In the genomic region with DNA sequence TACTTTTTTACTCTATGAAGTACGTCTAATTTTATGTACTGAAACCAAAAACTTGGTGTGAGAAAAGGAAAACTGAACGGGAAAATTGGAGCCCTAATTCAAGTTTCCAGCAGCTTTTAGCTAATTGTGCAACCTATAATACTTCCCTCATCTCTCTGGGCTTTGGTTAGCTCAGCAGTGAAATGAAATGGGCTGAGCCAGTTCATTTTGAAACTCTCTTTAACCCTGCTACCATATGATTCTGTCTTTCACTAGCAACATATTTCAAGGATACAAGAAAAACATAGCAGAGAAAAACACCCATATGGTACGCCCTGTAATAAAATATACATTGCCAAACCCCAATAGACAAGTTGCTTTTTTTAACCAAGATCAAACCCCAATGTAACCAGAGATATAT, we compare ENCODE assay signal across 21 cellular contexts. TPM values are rescaled to one million over a fixed set of nuclear protein-coding genes. Genes with fewer than 3 reads are reported as not detected.
DNase-seq lines count a peak whose midpoint lies in the region; ATAC-seq and TF ChIP-seq lines count a peak whose summit lies in the region.
"Had no signal": no experiment of that assay in that cellular context is flagged by ENCODE, and none has a peak within 500 bp of the region (broad histone marks: within the 10 kb centered on the region; RNA-seq: fewer than 3 reads in every experiment).

No MANE protein-coding gene starts in this region.

- H3K4me3 Mint-ChIP-seq in nephron = peak overlapping the region in 2 of 3 experiments; percentile 34 to 41
- H3K4me3 Mint-ChIP-seq: activated CD4-positive, alpha-beta memory T cell treated with anti-CD3 and anti-CD28 coated beads, Interleukin-2, amount 10 ng/mL, durations not matched to agents 7 days and 5 days; effector memory CD8-positive, alpha-beta T cell; naive B cell had no signal

- WGBS in HUES64 = 90% methylated on average over 2 of the region's 3 CpGs
- 45 to 69% methylated on average over 3 of the region's 3 CpGs for WGBS in gastroesophageal sphincter (ENCODE audit: low coverage in 1 of 2), 2 donors

- peak; percentile 35 for DNase-seq in NCI-H1105 treated with DMSO at 0.1 percent for 48 hours (lab: John Stamatoyannopoulos, UW)
- DNase-seq in NCI-H1105 (lab: John Stamatoyannopoulos, UW) = no peak
- DNase-seq in WERI-Rb-1 = no peak
- DNase-seq: activated CD4-positive, alpha-beta memory T cell treated with anti-CD3 and anti-CD28 coated beads, Interleukin-2, amount 10 ng/mL, durations not matched to agents 7 days and 5 days; activated effector memory CD4-positive, alpha-beta T cell treated with anti-CD3 and anti-CD28 coated beads, Interleukin-2, amount 50 U/mL, for 16 hours; activated T-cell treated with anti-CD3 and anti-CD28 coated beads for 4 hours; DND-41; effector memory CD8-positive, alpha-beta T cell; naive B cell; T-helper 9 cell had no signal

- no peaks in the 10 kb centered on the region for H3K36me3 Mint-ChIP-seq in nephron (ENCODE audit: low read depth)
- H3K36me3 Mint-ChIP-seq: naive B cell had no signal

- H3K9me3 ChIP-seq in HUES64 (ENCODE audit: insufficient read depth, low read depth, low read length) = no peaks in the 10 kb centered on the region
- H3K9me3 ChIP-seq in WERI-Rb-1 (ENCODE audit: severe bottlenecking) = no peaks in the 10 kb centered on the region
- H3K9me3 ChIP-seq in gastroesophageal sphincter = no peaks in the 10 kb centered on the region
- H3K9me3 ChIP-seq: esophagus muscularis mucosa, upper lobe of right lung had no signal

- TF ChIP-seq EP300 in gastroesophageal sphincter (IDR thresholded peaks at IDR 0.05) = no peak

- H3K27me3 ChIP-seq in HUES64 (ENCODE audit: insufficient read depth, low read length) = no peaks in the 10 kb centered on the region
- H3K27me3 ChIP-seq in WERI-Rb-1 (ENCODE audit: insufficient read depth, low read depth, severe bottlenecking) = no peaks in the 10 kb centered on the region
- peaks cover 14% of the 10 kb centered on the region for H3K27me3 ChIP-seq in gastroesophageal sphincter

- H3K4me1 Mint-ChIP-seq in nephron = no peaks in the 10 kb centered on the region
- H3K4me1 Mint-ChIP-seq: activated CD4-positive, alpha-beta memory T cell treated with anti-CD3 and anti-CD28 coated beads, Interleukin-2, amount 10 ng/mL, durations not matched to agents 7 days and 5 days; naive B cell had no signal

- H3K9ac ChIP-seq in HUES64 (ENCODE audit: low read depth, low read length) = no peak overlapping the region

- TF ChIP-seq CTCF in WERI-Rb-1 (IDR thresholded peaks at IDR 0.05; ENCODE audit: low read depth, low read length) = no peak
- TF ChIP-seq CTCF in nephron (IDR thresholded peaks at IDR 0.05; ENCODE audit: unreplicated experiment in 3 of 3) = no peak
- TF ChIP-seq CTCF in gastroesophageal sphincter (IDR thresholded peaks at IDR 0.05) = no peak

- no peak for ATAC-seq in HG03108 (IDR thresholded peaks at IDR 0.05; ENCODE audit: unreplicated experiment)
- ATAC-seq in HG02852 (IDR thresholded peaks at IDR 0.05; ENCODE audit: unreplicated experiment) = no peak
- ATAC-seq in gastroesophageal sphincter = no peak
- ATAC-seq: activated CD4-positive, CD25-positive, alpha-beta regulatory T cell treated with anti-CD3 and anti-CD28 coated beads, Interleukin-2, amount 50 U/mL, for 24 hours; effector memory CD8-positive, alpha-beta T cell had no signal

- H3K27me3 Mint-ChIP-seq in nephron (ENCODE audit: low read depth) = peaks cover 37% of the 10 kb centered on the region
- H3K27me3 Mint-ChIP-seq: effector memory CD8-positive, alpha-beta T cell had no signal

- peaks cover 18% of the 10 kb centered on the region for H3K4me1 ChIP-seq in HUES64 (ENCODE audit: insufficient read depth, low read length)
- no peaks in the 10 kb centered on the region for H3K4me1 ChIP-seq in gastroesophageal sphincter
- H3K4me1 ChIP-seq: upper lobe of right lung had no signal

- H3K27ac ChIP-seq in HUES64 (ENCODE audit: low read depth, low read length) = no peak overlapping the region
- peak overlapping the region; percentile 78 for H3K27ac ChIP-seq in WERI-Rb-1
- no peak overlapping the region for H3K27ac ChIP-seq in gastroesophageal sphincter
- H3K27ac ChIP-seq: esophagus muscularis mucosa, SK-N-MC, upper lobe of right lung had no signal

- no peaks in the 10 kb centered on the region for H3K9me3 Mint-ChIP-seq in nephron
- H3K9me3 Mint-ChIP-seq: activated CD4-positive, alpha-beta memory T cell treated with anti-CD3 and anti-CD28 coated beads, Interleukin-2, amount 10 ng/mL, durations not matched to agents 7 days and 5 days; effector memory CD8-positive, alpha-beta T cell; naive B cell had no signal

- TF ChIP-seq POLR2A in gastroesophageal sphincter (IDR thresholded peaks at IDR 0.05) = no peak

- H3K4me3 ChIP-seq in HUES64 (ENCODE audit: low read length) (peak overlapping the region; percentile 44; the same call in 1 of the 2 replicates), WERI-Rb-1 (ENCODE audit: low read depth, low read length) (peak overlapping the region; percentile 77), gastroesophageal sphincter (no peak overlapping the region)
- H3K4me3 ChIP-seq: esophagus muscularis mucosa, upper lobe of right lung had no signal

- no peak overlapping the region for H3K27ac Mint-ChIP-seq in nephron
- H3K27ac Mint-ChIP-seq: activated CD4-positive, alpha-beta memory T cell treated with anti-CD3 and anti-CD28 coated beads, Interleukin-2, amount 10 ng/mL, durations not matched to agents 7 days and 5 days; effector memory CD8-positive, alpha-beta T cell; naive B cell had no signal

- H3K36me3 ChIP-seq in HUES64 (ENCODE audit: insufficient read depth, low read length) = no peaks in the 10 kb centered on the region
- H3K36me3 ChIP-seq in WERI-Rb-1 = peaks cover 6% of the 10 kb centered on the region
- no peaks in the 10 kb centered on the region for H3K36me3 ChIP-seq in gastroesophageal sphincter
- H3K36me3 ChIP-seq: esophagus muscularis mucosa, upper lobe of right lung had no signal

RNA-seq across cellular contexts. Expression of a gene that starts 0.8 kb away (rescaled TPM):
- 3.0 TPM for polyA plus RNA-seq in HUES64 (2013, experiment 1 of 2)
- 3.9 TPM for polyA plus RNA-seq in HUES64 (2013, experiment 2 of 2)
- 1 to 10 TPM in 2 of 4 donors, under 1 TPM in 1, not detected in 1; 0.16 to 1.3 (median 1.1) TPM for total RNA-seq in gastroesophageal sphincter
- total RNA-seq: LHCN-M2, sciatic nerve had no signal

Comparison
In these comparisons a context has a peak if more than half of its experiments do, and no peak if none do; other contexts are left out.
1. H3K4me3 ChIP-seq: peak in HUES64 (single experiment) and WERI-Rb-1 (single experiment); none in gastroesophageal sphincter (0 of 2).